20 cellular contexts compared by ENCODE assay signal in the genomic region with DNA sequence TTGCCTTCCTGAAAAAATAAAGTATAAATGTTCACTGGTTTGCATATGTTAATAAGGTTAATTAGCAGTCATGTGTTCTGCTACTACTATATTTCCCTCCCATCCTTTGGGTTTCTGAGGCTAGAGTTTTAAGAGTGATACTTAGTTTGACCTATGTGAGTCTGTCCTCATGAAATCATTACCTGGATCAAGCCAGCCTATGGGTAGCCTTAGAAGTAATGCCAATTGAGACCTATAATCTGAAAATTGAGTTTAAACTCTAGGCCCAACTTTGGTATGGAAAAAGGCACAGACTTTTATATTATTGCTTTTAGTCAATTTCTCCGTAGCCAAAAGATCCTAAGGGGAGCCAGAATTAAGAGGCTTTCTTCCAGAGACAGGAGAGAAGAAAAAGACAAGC. TPM values are rescaled to one million over a fixed set of nuclear protein-coding genes. Genes with fewer than 3 reads are reported as not detected.
A peak's percentile ranks its signal among the peaks of the same experiment; 100 is the strongest.
DNase-seq lines count a peak whose midpoint lies in the region; ATAC-seq and TF ChIP-seq lines count a peak whose summit lies in the region.
"Had no signal": no experiment of that assay in that cellular context is flagged by ENCODE, and none has a peak within 500 bp of the region (broad histone marks: within the 10 kb centered on the region; RNA-seq: fewer than 3 reads in every experiment).

No MANE protein-coding gene starts in this region.

- TF ChIP-seq CTCF in GM10266 (IDR thresholded peaks at IDR 0.05; ENCODE audit: control insufficient read depth, insufficient read depth, low read depth, missing control alignments) (no peak), dorsolateral prefrontal cortex (IDR thresholded peaks at IDR 0.05 in 54 of 56, conservative IDR thresholded peaks at IDR 0.05 in 2 of 56; ENCODE audit: low read depth in 1 of 56, partially characterized antibody in 56 of 56) (no peak)

- H3K4me3 ChIP-seq in dorsolateral prefrontal cortex, result peak overlapping the region in 18 of 59 donors; percentile 2 to 54 (median 23)
- H3K4me3 ChIP-seq: A549, GM23338 had no signal

- DNase-seq in GM10266 (ENCODE audit: extremely low spot score) (peak; percentile 10), dorsolateral prefrontal cortex (no peak), substantia nigra (lab: John Stamatoyannopoulos, UW) (no peak), hepatic stellate cell (ENCODE audit: low spot score) (no peak), NCI-H526 (lab: John Stamatoyannopoulos, UW) (no peak), HK-2 (ENCODE audit: unreplicated experiment) (no peak)
- DNase-seq: AML-193; CD4-positive, alpha-beta T cell; DMS153; DMS79; GDM1; HFFc6 had no signal

- H3K27me3 ChIP-seq in dorsolateral prefrontal cortex, result peaks cover 0 to 26% (median 4%) of the 10 kb centered on the region in 45 donors
- peaks cover 2% of the 10 kb centered on the region for H3K27me3 ChIP-seq in layer of hippocampus (ENCODE audit: control insufficient read depth, insufficient read depth, low read length)

- H3K27ac ChIP-seq in dorsolateral prefrontal cortex (peak overlapping the region; percentile 23 to 100 (median 98)), layer of hippocampus (ENCODE audit: low read depth, low read length) (peak overlapping the region; percentile 33), substantia nigra (ENCODE audit: low read depth, low read length, poor library complexity, severe bottlenecking) (peak overlapping the region; percentile 46)
- H3K27ac ChIP-seq: 22Rv1, A549, C4-2B had no signal

- intact Hi-C loops in dorsolateral prefrontal cortex (cut with DNase I), result no loop called here

- ATAC-seq in GM21360 (IDR thresholded peaks at IDR 0.05; ENCODE audit: unreplicated experiment), result no peak
- ATAC-seq: A549, GM23338, HCT116, HepG2 had no signal

RNA-seq across cellular contexts. Expression of gene SOX2, which starts 18.4 kb away (rescaled TPM):
- 100 to 1,000 TPM in 10 of 120 experiments, 10 to 100 TPM in 110; 34.2 to 159 (median 72.8) TPM for total RNA-seq in dorsolateral prefrontal cortex
- total RNA-seq: CD4-positive, alpha-beta T cell; HepG2; HFFc6 had no signal

Comparison
In these comparisons a context has a peak if more than half of its experiments do, and no peak if none do; other contexts are left out.
1. H3K27ac ChIP-seq: peak in every context shown above with its lines; median percentile 98 in dorsolateral prefrontal cortex; 46 in substantia nigra; 33 in layer of hippocampus.